8 cellular contexts compared by ENCODE assay signal in the genomic region with DNA sequence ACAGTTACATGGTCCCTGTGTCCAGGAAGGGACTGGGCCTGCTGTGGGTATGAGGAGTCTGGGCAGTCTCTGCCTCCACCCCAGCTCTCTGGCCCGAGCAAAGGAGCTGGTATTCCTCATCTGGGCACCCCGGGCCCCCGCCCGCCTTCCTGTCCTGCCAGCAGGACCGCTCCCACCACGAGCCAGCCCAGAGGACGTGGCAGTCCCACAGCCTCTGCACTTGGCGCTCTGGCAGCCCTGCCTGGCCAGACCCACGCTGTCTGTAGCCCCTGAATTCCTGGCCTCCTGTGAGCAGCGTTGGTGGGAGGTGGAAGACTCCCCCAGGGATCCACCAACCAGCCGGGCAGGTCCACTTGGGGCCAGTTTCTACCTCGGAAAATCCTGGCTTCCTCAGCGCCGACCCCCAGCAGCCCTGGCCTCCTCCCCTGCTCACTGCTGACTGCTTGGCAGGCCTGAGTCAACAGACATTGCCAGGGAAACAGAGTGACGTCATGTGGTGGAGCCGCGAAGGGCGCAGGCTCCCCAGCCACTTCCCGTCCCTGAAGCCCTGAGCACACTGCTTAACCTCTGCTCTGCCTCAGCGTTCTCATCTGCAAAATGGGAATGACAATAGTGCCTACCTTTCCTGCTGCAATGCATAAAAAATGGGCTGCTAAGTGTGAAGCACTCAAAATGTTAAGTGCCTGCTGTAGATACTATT. TPM values are rescaled to one million over a fixed set of nuclear protein-coding genes. Genes with fewer than 3 reads are reported as not detected.
DNase-seq lines count a peak whose midpoint lies in the region; FAIRE-seq and TF ChIP-seq lines count a peak whose summit lies in the region.

No MANE protein-coding gene starts in this region.

- H3K27me3 ChIP-seq in GM06990 (replicated peaks; ENCODE audit: control insufficient read depth, insufficient read depth, low read length) (no peaks in the 10 kb centered on the region; the same call in 1 of the 2 replicates), liver (ENCODE audit: control insufficient read depth in 4 of 4, insufficient read depth in 4 of 4, low read length in 3 of 4) (no peaks in the 10 kb centered on the region)

- H3K27ac ChIP-seq in liver (ENCODE audit: low read depth in 1 of 2, low read length in 2 of 2): peak overlapping the region; percentile 84 to 86

- DNase-seq in GM06990 (ENCODE audit: extremely low read depth, insufficient read length): peak; percentile 78
- DNase-seq in NCI-H1092 treated with DMSO at 0.1 percent for 48 hours (lab: John Stamatoyannopoulos, UW): peak; percentile 70
- peak; percentile 59 for DNase-seq in activated CD4-positive, alpha-beta T cell treated with anti-CD3 and anti-CD28 coated beads for 4 hours
- peak; percentile 96 for DNase-seq in choroid plexus epithelial cell (ENCODE audit: low read depth)
- DNase-seq in stimulated activated CD4-positive, alpha-beta T cell treated with anti-CD3 and anti-CD28 coated beads, TNF-alpha, amount 100 ng/mL, for 1 hour (ENCODE audit: low read depth in 3 of 3, low spot score in 1 of 3): peak in 2 of 3 donors; percentile 31 to 43
- DNase-seq in GM19239 (ENCODE audit: insufficient read length, low spot score): no peak
- no peak for DNase-seq in OCI-M2 (lab: John Stamatoyannopoulos, UW; ENCODE audit: unreplicated experiment)

- peak overlapping the region; percentile 13 to 61 for H3K9ac ChIP-seq in liver (ENCODE audit: low read depth in 1 of 2, low read length in 2 of 2)

- WGBS in liver: 27% methylated on average over 20 of the region's 20 CpGs

- H3K4me3 ChIP-seq in GM06990 (replicated peaks; ENCODE audit: low read depth, low read length) (no peak overlapping the region), choroid plexus epithelial cell (ENCODE audit: low read depth, low read length) (peak overlapping the region; percentile 23), liver (ENCODE audit: low read depth in 1 of 3, low read length in 3 of 3) (peak overlapping the region in 1 of 3 donors; percentile 34)

- H3K36me3 ChIP-seq in GM06990 (ENCODE audit: control insufficient read depth, insufficient read depth, low read length) (no peaks in the 10 kb centered on the region), liver (ENCODE audit: control insufficient read depth in 4 of 4, insufficient read depth in 3 of 4, low read depth in 1 of 4, low read length in 3 of 4) (no peaks in the 10 kb centered on the region)

- peaks cover 3 to 15% (median 8%) of the 10 kb centered on the region in 4 donors for H3K4me1 ChIP-seq in liver (ENCODE audit: control insufficient read depth in 4 of 4, insufficient read depth in 4 of 4, low read length in 3 of 4)

- no peaks in the 10 kb centered on the region for H3K9me3 ChIP-seq in liver (ENCODE audit: control insufficient read depth in 4 of 4, low read length in 3 of 4)

- TF ChIP-seq RAD21 in liver (IDR thresholded peaks at IDR 0.05): no peak

- TF ChIP-seq CTCF in GM06990 (IDR thresholded peaks at IDR 0.05; ENCODE audit: insufficient read depth, low read length, poor library complexity, severe bottlenecking): no peak
- TF ChIP-seq CTCF in choroid plexus epithelial cell (conservative IDR thresholded peaks at IDR 0.05; ENCODE audit: low read depth, low read length): no peak
- no peak for TF ChIP-seq CTCF in liver (IDR thresholded peaks at IDR 0.05; ENCODE audit: low read depth, low read length, missing input control)

- no peak for FAIRE-seq in GM19239 (lab: Jason Lieb, UNC)

TF ChIP-seq in liver, 16 proteins besides CTCF, POLR2A, EP300 and RAD21:
- TF ChIP-seq FOXA1 (IDR thresholded peaks at IDR 0.05): no peak
- TF ChIP-seq RXRA (IDR thresholded peaks at IDR 0.05): peak in 1 of 2 donors; percentile 42
- no peak for TF ChIP-seq EGR1 (IDR thresholded peaks at IDR 0.05; ENCODE audit: low read depth in 2 of 2)
- TF ChIP-seq JUND (IDR thresholded peaks at IDR 0.05): peak; percentile 16 to 44
- no peak for TF ChIP-seq MAX (IDR thresholded peaks at IDR 0.05)
- TF ChIP-seq, protein P1, sequence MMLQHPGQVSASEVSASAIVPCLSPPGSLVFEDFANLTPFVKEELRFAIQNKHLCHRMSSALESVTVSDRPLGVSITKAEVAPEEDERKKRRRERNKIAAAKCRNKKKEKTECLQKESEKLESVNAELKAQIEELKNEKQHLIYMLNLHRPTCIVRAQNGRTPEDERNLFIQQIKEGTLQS (IDR thresholded peaks at IDR 0.05): no peak
- no peak for TF ChIP-seq TAF1 (conservative IDR thresholded peaks at IDR 0.05)
- TF ChIP-seq ZBTB33 (IDR thresholded peaks at IDR 0.05): no peak
- TF ChIP-seq, protein P2, sequence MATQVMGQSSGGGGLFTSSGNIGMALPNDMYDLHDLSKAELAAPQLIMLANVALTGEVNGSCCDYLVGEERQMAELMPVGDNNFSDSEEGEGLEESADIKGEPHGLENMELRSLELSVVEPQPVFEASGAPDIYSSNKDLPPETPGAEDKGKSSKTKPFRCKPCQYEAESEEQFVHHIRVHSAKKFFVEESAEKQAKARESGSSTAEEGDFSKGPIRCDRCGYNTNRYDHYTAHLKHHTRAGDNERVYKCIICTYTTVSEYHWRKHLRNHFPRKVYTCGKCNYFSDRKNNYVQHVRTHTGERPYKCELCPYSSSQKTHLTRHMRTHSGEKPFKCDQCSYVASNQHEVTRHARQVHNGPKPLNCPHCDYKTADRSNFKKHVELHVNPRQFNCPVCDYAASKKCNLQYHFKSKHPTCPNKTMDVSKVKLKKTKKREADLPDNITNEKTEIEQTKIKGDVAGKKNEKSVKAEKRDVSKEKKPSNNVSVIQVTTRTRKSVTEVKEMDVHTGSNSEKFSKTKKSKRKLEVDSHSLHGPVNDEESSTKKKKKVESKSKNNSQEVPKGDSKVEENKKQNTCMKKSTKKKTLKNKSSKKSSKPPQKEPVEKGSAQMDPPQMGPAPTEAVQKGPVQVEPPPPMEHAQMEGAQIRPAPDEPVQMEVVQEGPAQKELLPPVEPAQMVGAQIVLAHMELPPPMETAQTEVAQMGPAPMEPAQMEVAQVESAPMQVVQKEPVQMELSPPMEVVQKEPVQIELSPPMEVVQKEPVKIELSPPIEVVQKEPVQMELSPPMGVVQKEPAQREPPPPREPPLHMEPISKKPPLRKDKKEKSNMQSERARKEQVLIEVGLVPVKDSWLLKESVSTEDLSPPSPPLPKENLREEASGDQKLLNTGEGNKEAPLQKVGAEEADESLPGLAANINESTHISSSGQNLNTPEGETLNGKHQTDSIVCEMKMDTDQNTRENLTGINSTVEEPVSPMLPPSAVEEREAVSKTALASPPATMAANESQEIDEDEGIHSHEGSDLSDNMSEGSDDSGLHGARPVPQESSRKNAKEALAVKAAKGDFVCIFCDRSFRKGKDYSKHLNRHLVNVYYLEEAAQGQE (IDR thresholded peaks at IDR 0.05): peak; percentile 60
- TF ChIP-seq GABPA (IDR thresholded peaks at IDR 0.05 in 1 of 2, conservative IDR thresholded peaks at IDR 0.05 in 1 of 2): peak in 1 of 2 donors; percentile 58
- TF ChIP-seq NR2F2 (IDR thresholded peaks at IDR 0.05): peak; percentile 71
- TF ChIP-seq FOXA2 (IDR thresholded peaks at IDR 0.05): peak; percentile 71
- peak; percentile 40 for TF ChIP-seq SP1 (IDR thresholded peaks at IDR 0.05)
- TF ChIP-seq HNF4A (conservative IDR thresholded peaks at IDR 0.05): peak; percentile 34 to 35
- no peak for TF ChIP-seq HNF4G (IDR thresholded peaks at IDR 0.05)
- no peak for TF ChIP-seq YY1 (IDR thresholded peaks at IDR 0.05)

RNA-seq across cellular contexts. Expression of gene LIMK1, which starts 21.6 kb away (rescaled TPM):
- 1 to 10 TPM; 3.6 to 4.1 TPM for total RNA-seq in liver
- polyA plus RNA-seq in liver: 1 to 10 TPM in 1 of 2 donors, under 1 TPM in 1; 0.63 to 3.3 TPM

RNA-seq across cellular contexts. Expression of gene ELN, which starts 34.0 kb away (rescaled TPM):
- 10 to 100 TPM in 1 of 2 donors, 1 to 10 TPM in 1; 8.7 to 16.3 TPM for total RNA-seq in liver
- 10 to 100 TPM in 1 of 2 donors, 1 to 10 TPM in 1; 2.7 to 10.6 TPM for polyA plus RNA-seq in liver

Comparison
In these comparisons a context has a peak if more than half of its experiments do, and no peak if none do; other contexts are left out.
1. DNase-seq: peak in GM06990 (single experiment), NCI-H1092 treated with DMSO at 0.1 percent for 48 hours (single experiment), activated CD4-positive, alpha-beta T cell treated with anti-CD3 and anti-CD28 coated beads for 4 hours (2 of 2), choroid plexus epithelial cell (single experiment) and stimulated activated CD4-positive, alpha-beta T cell treated with anti-CD3 and anti-CD28 coated beads, TNF-alpha, amount 100 ng/mL, for 1 hour (2 of 3); none in GM19239 (single experiment) and OCI-M2 (single experiment).